Comparison of ENCODE assay signal across 12 cellular contexts in the genomic region with DNA sequence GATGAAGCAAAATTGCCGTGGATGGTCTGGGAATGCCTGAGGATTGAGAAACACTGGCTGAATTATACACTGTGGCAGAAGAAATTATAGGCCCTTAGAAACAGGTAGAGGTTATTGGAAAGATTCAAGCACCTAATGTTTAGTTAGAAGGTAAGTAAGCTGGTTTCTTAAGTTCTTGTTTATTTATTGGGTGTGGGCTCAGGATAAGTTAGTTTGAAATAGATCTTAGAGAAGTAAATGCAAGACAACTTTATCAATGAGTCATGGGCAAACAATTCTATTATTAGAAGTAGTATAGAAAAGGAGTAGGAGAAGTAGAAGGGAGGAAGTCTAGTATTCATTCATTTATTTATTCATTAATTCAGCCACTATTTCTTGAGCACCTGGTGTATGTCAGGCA.
DNase-seq lines count a peak whose midpoint lies in the region; ATAC-seq and TF ChIP-seq lines count a peak whose summit lies in the region.
"Had no signal": no experiment of that assay in that cellular context is flagged by ENCODE, and none has a peak within 500 bp of the region (broad histone marks: within the 10 kb centered on the region; RNA-seq: fewer than 3 reads in every experiment).

No MANE protein-coding gene starts in this region.

- H3K9ac ChIP-seq in HCT116 (ENCODE audit: low read length) (no peak overlapping the region; the same call in 1 of the 2 replicates), SK-N-SH (no peak overlapping the region), smooth muscle cell (ENCODE audit: low read depth) (no peak overlapping the region), neuronal stem cell (ENCODE audit: low read depth, low read length, poor library complexity) (no peak overlapping the region)

- peaks cover 0 to 4% of the 10 kb centered on the region in 2 experiments; a peak in 1 of 4 replicates for H3K9me3 ChIP-seq in HCT116 (ENCODE audit: control insufficient read depth in 1 of 2, insufficient read depth in 1 of 2, low read depth in 1 of 2, low read length in 2 of 2)
- H3K9me3 ChIP-seq in SK-N-SH = no peaks in the 10 kb centered on the region; the same call in 1 of the 2 replicates
- no peaks in the 10 kb centered on the region for H3K9me3 ChIP-seq in hepatocyte (ENCODE audit: low read depth)
- no peaks in the 10 kb centered on the region for H3K9me3 ChIP-seq in smooth muscle cell (replicated peaks; ENCODE audit: low read depth)
- H3K9me3 ChIP-seq in neuronal stem cell (replicated peaks in 1 of 2; ENCODE audit: control insufficient read depth in 2 of 2, insufficient read depth in 1 of 2, low read depth in 1 of 2, low read length in 2 of 2) = peaks cover 5 to 10% of the 10 kb centered on the region in 2 donors

- POLR2A ChIA-PET in HCT116 (lab: Charles Lee) = no interaction called here
- POLR2A ChIA-PET in SK-N-SH (lab: Yijun Ruan, JAX) = no interaction called here

- no peak for DNase-seq in HCT116 (ENCODE audit: low read depth, low spot score)
- DNase-seq in SK-N-SH = no peak
- no peak for DNase-seq in hepatocyte (ENCODE audit: low spot score)
- no peak for DNase-seq in smooth muscle cell (lab: John Stamatoyannopoulos, UW; ENCODE audit: unreplicated experiment)
- DNase-seq in RPMI8226 = no peak
- no peak for DNase-seq in NCI-H510A (lab: John Stamatoyannopoulos, UW)
- DNase-seq in neuronal stem cell (ENCODE audit: low spot score) = no peak
- DNase-seq: activated naive CD8-positive, alpha-beta T cell treated with anti-CD3 and anti-CD28 coated beads for 36 hours; NCI-H1048; NCI-H524 treated with DMSO at 0.1 percent for 48 hours had no signal

- H3K9me2 ChIP-seq in HCT116 (ENCODE audit: insufficient read depth) (no peaks in the 10 kb centered on the region), SK-N-SH (no peaks in the 10 kb centered on the region), hepatocyte (replicated peaks; ENCODE audit: insufficient read depth) (no peaks in the 10 kb centered on the region)

- H3K4me1 ChIP-seq in HCT116 (ENCODE audit: control insufficient read depth in 1 of 2, insufficient read depth in 2 of 2, low read length in 2 of 2) (peaks cover 46 to 66% of the 10 kb centered on the region in 2 experiments), SK-N-SH (ENCODE audit: control insufficient read depth in 1 of 2, insufficient read depth in 2 of 2, low read depth in 1 of 2, low read length in 1 of 2) (peaks cover 28 to 47% of the 10 kb centered on the region in 2 experiments), hepatocyte (ENCODE audit: insufficient read depth) (peaks cover 33% of the 10 kb centered on the region), smooth muscle cell (ENCODE audit: low read depth) (peaks cover 36% of the 10 kb centered on the region), neuronal stem cell (ENCODE audit: control insufficient read depth in 2 of 2, insufficient read depth in 1 of 2, low read depth in 1 of 2, low read length in 2 of 2) (peaks cover 8 to 19% of the 10 kb centered on the region in 2 donors)

- H3K27me3 ChIP-seq in HCT116 (ENCODE audit: insufficient read depth, low read length) = no peaks in the 10 kb centered on the region
- H3K27me3 ChIP-seq in SK-N-SH (ENCODE audit: insufficient read depth) = no peaks in the 10 kb centered on the region
- no peaks in the 10 kb centered on the region for H3K27me3 ChIP-seq in hepatocyte
- H3K27me3 ChIP-seq in smooth muscle cell (ENCODE audit: low read depth) = no peaks in the 10 kb centered on the region
- no peaks in the 10 kb centered on the region for H3K27me3 ChIP-seq in neuronal stem cell (ENCODE audit: control insufficient read depth in 3 of 3, insufficient read depth in 3 of 3, low read depth in 1 of 3, low read length in 3 of 3)

- H4K8ac ChIP-seq in neuronal stem cell (ENCODE audit: low read depth, low read length) = no peak overlapping the region

- 85% methylated on average over 1 of the region's 1 CpG for WGBS in SK-N-SH (ENCODE audit: low lambda C conversion rate)
- 47% methylated on average over 1 of the region's 1 CpG for WGBS in hepatocyte (ENCODE audit: low lambda C conversion rate, missing lambda C conversion rate)
- 86% methylated on average over 1 of the region's 1 CpG for WGBS in smooth muscle cell (ENCODE audit: low lambda C conversion rate)
- WGBS in neuronal stem cell (ENCODE audit: extremely low coverage in 2 of 2, insufficient read length in 2 of 2, insufficient replicate concordance in 1 of 2), 2 donors = no CpG with 5 or more reads among the region's 1 CpG

- H2AFZ ChIP-seq in HCT116 (ENCODE audit: low read depth, low read length, poor library complexity, severe bottlenecking) (no peak overlapping the region), SK-N-SH (ENCODE audit: low read depth) (no peak overlapping the region), hepatocyte (no peak overlapping the region), smooth muscle cell (ENCODE audit: low read depth) (no peak overlapping the region), neuronal stem cell (ENCODE audit: low read length) (no peak overlapping the region)

- ATAC-seq in HCT116 (peak; percentile 26; the same call in 1 of the 2 replicates), GM21381 (IDR thresholded peaks at IDR 0.05; ENCODE audit: unreplicated experiment) (no peak)

- intact Hi-C loops in HCT116 (cut with micrococcal nuclease) = no loop called here

- TF ChIP-seq POLR2A in HCT116 (IDR thresholded peaks at IDR 0.05; ENCODE audit: borderline replicate concordance, extremely low read depth, insufficient read depth, insufficient read length) = no peak

- no peak overlapping the region for H3K18ac ChIP-seq in neuronal stem cell (ENCODE audit: low read length)

- H2BK120ac ChIP-seq in neuronal stem cell (ENCODE audit: low read depth, low read length) = no peak overlapping the region

- RAD21 ChIA-PET in HCT116 (lab: Charles Lee; ENCODE audit: low non-redundant PET in 1 of 2, low total read pairs in 2 of 2, uncharacterized antibody in 2 of 2, unreplicated experiment in 2 of 2) = no interaction called here

- TF ChIP-seq RAD21 in HCT116 (IDR thresholded peaks at IDR 0.05; ENCODE audit: low read depth) (no peak), SK-N-SH (IDR thresholded peaks at IDR 0.05; ENCODE audit: low read length) (no peak)

- H3K79me2 ChIP-seq in HCT116 (ENCODE audit: insufficient read depth, low read length) (no peaks in the 10 kb centered on the region; the same call in 1 of the 2 replicates), SK-N-SH (ENCODE audit: insufficient read depth) (peaks cover 92% of the 10 kb centered on the region), hepatocyte (peaks cover 82% of the 10 kb centered on the region), smooth muscle cell (ENCODE audit: low read depth) (peaks cover 22% of the 10 kb centered on the region)

- BruUV-seq in HCT116 (replicated peaks; lab: Mats Ljungman, UMichigan) = no TSS peak

- no peak; a peak in 1 of 4 replicates for TF ChIP-seq EP300 in SK-N-SH (IDR thresholded peaks at IDR 0.05; ENCODE audit: borderline replicate concordance in 1 of 2, low read depth in 1 of 2, low read length in 1 of 2)

- H3K4ac ChIP-seq in neuronal stem cell (ENCODE audit: low read length) = no peak overlapping the region

- H3K4me2 ChIP-seq in HCT116 (ENCODE audit: low read length) (peak overlapping the region; percentile 64), SK-N-SH (0 out of 2 replicates have a peak overlapping the region, but pooled peaks have one; percentile 52), hepatocyte (no peak overlapping the region), smooth muscle cell (no peak overlapping the region), neuronal stem cell (ENCODE audit: insufficient read depth, low read length, poor library complexity, severe bottlenecking) (no peak overlapping the region)

- TF ChIP-seq CTCF in HCT116 (IDR thresholded peaks at IDR 0.05 in 2 of 3, conservative IDR thresholded peaks at IDR 0.05 in 1 of 3; ENCODE audit: borderline replicate concordance in 1 of 3, insufficient read depth in 1 of 3, low read depth in 2 of 3, low read length in 2 of 3) = no peak
- no peak for TF ChIP-seq CTCF in SK-N-SH (IDR thresholded peaks at IDR 0.05)
- TF ChIP-seq CTCF in hepatocyte (IDR thresholded peaks at IDR 0.05; ENCODE audit: poor library complexity) = no peak
- TF ChIP-seq CTCF in smooth muscle cell (IDR thresholded peaks at IDR 0.05; ENCODE audit: borderline replicate concordance, insufficient read depth, poor library complexity, severe bottlenecking) = no peak

- H3K4me3 ChIP-seq in HCT116 (replicated peaks in 1 of 2; ENCODE audit: low read depth in 1 of 2, low read length in 2 of 2) = peak overlapping the region in 1 of 2 experiments; percentile 13; a peak in 1 of 4 replicates
- no peak overlapping the region for H3K4me3 ChIP-seq in SK-N-SH (ENCODE audit: low read depth in 2 of 2, low read length in 1 of 2)
- H3K4me3 ChIP-seq in hepatocyte = no peak overlapping the region
- no peak overlapping the region for H3K4me3 ChIP-seq in smooth muscle cell
- H3K4me3 ChIP-seq in neuronal stem cell (ENCODE audit: low read length in 2 of 2) = no peak overlapping the region
- H3K4me3 ChIP-seq: GM12878 had no signal

- H3K27ac ChIP-seq in HCT116 (ENCODE audit: low read depth, low read length) (no peak overlapping the region), SK-N-SH (ENCODE audit: low read depth in 2 of 2, low read length in 1 of 2) (peak overlapping the region; percentile 75 to 83; a peak in 2 of 4 replicates), hepatocyte (peak overlapping the region; percentile 67), smooth muscle cell (ENCODE audit: low read depth) (peak overlapping the region; percentile 95), neuronal stem cell (replicated peaks; ENCODE audit: low read length) (no peak overlapping the region)

- H2BK12ac ChIP-seq in neuronal stem cell (ENCODE audit: low read length) = no peak overlapping the region

- H3F3A ChIP-seq in SK-N-SH (replicated peaks; ENCODE audit: insufficient read depth) = peaks cover 25% of the 10 kb centered on the region
- no peaks in the 10 kb centered on the region for H3F3A ChIP-seq in smooth muscle cell (ENCODE audit: low read depth)

- H2AK5ac ChIP-seq in neuronal stem cell (ENCODE audit: low read depth, low read length) = no peak overlapping the region

- no peak overlapping the region for H2BK15ac ChIP-seq in neuronal stem cell (ENCODE audit: low read length)

- no peak overlapping the region for H3K23ac ChIP-seq in neuronal stem cell (ENCODE audit: low read depth, low read length, poor library complexity)

- no peaks in the 10 kb centered on the region for H3K36me3 ChIP-seq in HCT116 (ENCODE audit: control insufficient read depth in 1 of 2, insufficient read depth in 2 of 2, low read length in 2 of 2)
- peaks cover 0 to 16% of the 10 kb centered on the region in 2 experiments for H3K36me3 ChIP-seq in SK-N-SH (replicated peaks in 1 of 2; ENCODE audit: control insufficient read depth in 1 of 2, insufficient read depth in 2 of 2, low read length in 1 of 2)
- H3K36me3 ChIP-seq in hepatocyte (replicated peaks; ENCODE audit: insufficient read depth, low read depth) = no peaks in the 10 kb centered on the region
- H3K36me3 ChIP-seq in smooth muscle cell (ENCODE audit: low read depth) = no peaks in the 10 kb centered on the region
- H3K36me3 ChIP-seq in neuronal stem cell (replicated peaks in 1 of 2; ENCODE audit: control insufficient read depth in 2 of 2, insufficient read depth in 2 of 2, low read length in 2 of 2) = no peaks in the 10 kb centered on the region

- CTCF ChIA-PET in HCT116 (lab: Charles Lee) = no interaction called here
- CTCF ChIA-PET in SK-N-SH (lab: Yijun Ruan, JAX) = no interaction called here

- H3K79me1 ChIP-seq in neuronal stem cell (ENCODE audit: low read depth, low read length) = no peaks in the 10 kb centered on the region

- no peak overlapping the region for H4K91ac ChIP-seq in neuronal stem cell (ENCODE audit: low read depth, low read length, poor library complexity)

- no peaks in the 10 kb centered on the region for H4K20me1 ChIP-seq in HCT116 (ENCODE audit: insufficient read depth)
- H4K20me1 ChIP-seq in SK-N-SH (ENCODE audit: insufficient read depth) = no peaks in the 10 kb centered on the region; the same call in 1 of the 2 replicates
- peaks cover 15% of the 10 kb centered on the region for H4K20me1 ChIP-seq in hepatocyte (ENCODE audit: insufficient read depth, poor library complexity, severe bottlenecking)
- H4K20me1 ChIP-seq in smooth muscle cell (ENCODE audit: low read depth) = peaks cover 64% of the 10 kb centered on the region

- H2BK5ac ChIP-seq in neuronal stem cell (ENCODE audit: low read length) = no peak overlapping the region

- H3K14ac ChIP-seq in neuronal stem cell (ENCODE audit: low read length) = no peak overlapping the region

Comparison
In these comparisons a context has a peak if more than half of its experiments do, and no peak if none do; other contexts are left out.
1. H3K27ac ChIP-seq: peak in SK-N-SH (2 of 2), hepatocyte (single experiment) and smooth muscle cell (single experiment); none in HCT116 (single experiment) and neuronal stem cell (single experiment).
2. H3K4me2 ChIP-seq: peak in HCT116 (single experiment) and SK-N-SH (single experiment); none in hepatocyte (single experiment), smooth muscle cell (single experiment) and neuronal stem cell (single experiment).
3. Of the 11 proteins assayed by ChIP-seq in both SK-N-SH and HCT116: peak only in SK-N-SH: none; only in HCT116: none; in both: JUND; in neither: 10.